ENCODE assay signal across 26 cellular contexts in the genomic region with DNA sequence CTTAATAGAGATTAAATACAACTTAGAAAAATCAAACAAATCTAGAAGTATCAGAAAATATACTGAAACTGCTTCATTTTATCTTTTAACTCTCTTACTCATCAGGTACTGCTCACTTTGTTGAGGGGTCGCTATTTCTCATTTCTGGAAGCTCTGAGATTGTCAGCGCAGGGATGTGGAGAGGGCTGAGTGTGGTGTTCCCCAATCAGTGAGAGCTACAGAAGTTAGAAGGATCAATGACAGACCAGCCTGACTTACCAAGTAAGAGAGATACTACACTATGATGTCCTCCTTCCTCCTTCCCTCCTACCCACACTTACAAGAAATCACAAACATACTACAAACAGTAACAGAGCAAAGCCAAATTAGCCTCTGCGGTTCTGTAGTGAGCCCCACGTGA. TPM values are rescaled to one million over a fixed set of nuclear protein-coding genes. Genes with fewer than 3 reads are reported as not detected.
DNase-seq lines count a peak whose midpoint lies in the region; ATAC-seq, FAIRE-seq and TF ChIP-seq lines count a peak whose summit lies in the region.
"Had no signal": no experiment of that assay in that cellular context is flagged by ENCODE, and none has a peak within 500 bp of the region (broad histone marks: within the 10 kb centered on the region; RNA-seq: fewer than 3 reads in every experiment).

No MANE protein-coding gene starts in this region.

- peak in 1 of 2 donors; percentile 36 for ATAC-seq in activated T-cell treated with anti-CD3 and anti-CD28 coated beads, Interleukin-2, amount 50 U/mL, for 72 hours (replicated peaks in 1 of 2)
- ATAC-seq in K562 = no peak
- ATAC-seq: A549, GM12878 had no signal

- no peak overlapping the region for H3K27ac ChIP-seq in K562 (ENCODE audit: extremely low read depth, low read depth, low read length)
- H3K27ac ChIP-seq: A549; BLaER1 treated with 17β-estradiol and CSF1 and Interleukin-3, amounts not matched to agents 10 nM and 100 nM had no signal

- POLR2A ChIA-PET in K562 (lab: Yijun Ruan, JAX) = no interaction called here

- H3K9me3 ChIP-seq in K562 (replicated peaks; ENCODE audit: control insufficient read depth, insufficient read depth, low read depth, low read length) = no peaks in the 10 kb centered on the region
- H3K9me3 ChIP-seq: A549, BE2C, HAP-1 had no signal

- CTCF ChIA-PET in K562 (lab: Yijun Ruan, JAX; ENCODE audit: low intra/inter-chr PET ratio) = no interaction called here
- CTCF ChIA-PET in activated naive CD4-positive, alpha-beta T cell treated with anti-CD3 and anti-CD28 coated beads, Interleukin-2, amount 10 ng/mL, durations not matched to agents 7 days and 5 days (lab: Charles Lee) = no interaction called here

- H3K27me3 Mint-ChIP-seq in activated T-cell treated with anti-CD3 and anti-CD28 coated beads, Interleukin-2, amount 50 U/mL, for 72 hours (ENCODE audit: low read depth) = no peaks in the 10 kb centered on the region
- no peaks in the 10 kb centered on the region for H3K27me3 Mint-ChIP-seq in progenitor cell of endocrine pancreas
- no peaks in the 10 kb centered on the region for H3K27me3 Mint-ChIP-seq in activated naive CD4-positive, alpha-beta T cell treated with anti-CD3 and anti-CD28 coated beads, Interleukin-2, amount 10 ng/mL, durations not matched to agents 7 days and 5 days
- H3K27me3 Mint-ChIP-seq: CD4-positive, alpha-beta T cell; CD8-positive, alpha-beta memory T cell had no signal

- no peaks in the 10 kb centered on the region for H3K4me1 ChIP-seq in K562 (replicated peaks in 1 of 2; ENCODE audit: control insufficient read depth in 2 of 2, insufficient read depth in 2 of 2, low read length in 2 of 2)
- H3K4me1 ChIP-seq: A549, BE2C had no signal

- peaks cover 7% of the 10 kb centered on the region for H3K4me1 Mint-ChIP-seq in activated T-cell treated with anti-CD3 and anti-CD28 coated beads, Interleukin-2, amount 50 U/mL, for 72 hours (ENCODE audit: low read depth)
- H3K4me1 Mint-ChIP-seq in progenitor cell of endocrine pancreas (ENCODE audit: low read depth) = peaks cover 5% of the 10 kb centered on the region
- peaks cover 13% of the 10 kb centered on the region for H3K4me1 Mint-ChIP-seq in activated naive CD4-positive, alpha-beta T cell treated with anti-CD3 and anti-CD28 coated beads, Interleukin-2, amount 10 ng/mL, durations not matched to agents 7 days and 5 days

- in situ Hi-C loops in K562 (cut with MboI) = no loop called here

- no peaks in the 10 kb centered on the region for H3K9me1 ChIP-seq in K562 (ENCODE audit: control insufficient read depth, insufficient read depth, low read length)

- H3K9ac ChIP-seq in K562 (ENCODE audit: insufficient read depth in 1 of 2, low read depth in 2 of 2, low read length in 2 of 2) = no peak overlapping the region
- H3K9ac ChIP-seq: BLaER1 treated with 17β-estradiol and CSF1 and Interleukin-3, amounts not matched to agents 10 nM and 100 nM had no signal

- no peak for TF ChIP-seq RAD21 in K562 (CRISPR knock-in tag; conservative IDR thresholded peaks at IDR 0.05 in 1 of 2, IDR thresholded peaks at IDR 0.05 in 1 of 2)

- peaks cover 9 to 33% of the 10 kb centered on the region in 2 donors for H3K36me3 Mint-ChIP-seq in activated T-cell treated with anti-CD3 and anti-CD28 coated beads, Interleukin-2, amount 50 U/mL, for 72 hours (ENCODE audit: insufficient read depth in 2 of 2)
- H3K36me3 Mint-ChIP-seq in progenitor cell of endocrine pancreas (ENCODE audit: insufficient read depth) = peaks cover 48% of the 10 kb centered on the region
- H3K36me3 Mint-ChIP-seq in activated naive CD4-positive, alpha-beta T cell treated with anti-CD3 and anti-CD28 coated beads, Interleukin-2, amount 10 ng/mL, durations not matched to agents 7 days and 5 days = peaks cover 44% of the 10 kb centered on the region

- no peak overlapping the region for H3K4me2 ChIP-seq in K562 (ENCODE audit: insufficient read depth, low read length)
- H3K4me2 ChIP-seq: A549; BLaER1 treated with 17β-estradiol and CSF1 and Interleukin-3, amounts not matched to agents 10 nM and 100 nM had no signal

- TF ChIP-seq POLR2A in K562 (conservative IDR thresholded peaks at IDR 0.05) = no peak

- no peak overlapping the region for H3K4me3 Mint-ChIP-seq in activated T-cell treated with anti-CD3 and anti-CD28 coated beads, Interleukin-2, amount 50 U/mL, for 72 hours
- no peak overlapping the region for H3K4me3 Mint-ChIP-seq in progenitor cell of endocrine pancreas (ENCODE audit: low read depth)
- H3K4me3 Mint-ChIP-seq in activated naive CD4-positive, alpha-beta T cell treated with anti-CD3 and anti-CD28 coated beads, Interleukin-2, amount 10 ng/mL, durations not matched to agents 7 days and 5 days = no peak overlapping the region
- H3K4me3 Mint-ChIP-seq: CD14-positive monocyte; CD4-positive, alpha-beta T cell; CD8-positive, alpha-beta memory T cell; HFFc6 had no signal

- no TSS peak for BruUV-seq in K562 (replicated peaks; lab: Mats Ljungman, UMichigan)

- DNase-seq in activated T-cell treated with anti-CD3 and anti-CD28 coated beads, Interleukin-2, amount 50 U/mL, for 72 hours = no peak
- DNase-seq in activated T-cell treated with anti-CD3 and anti-CD28 coated beads for 4 hours (no peak), K562 (ENCODE audit: extremely low read depth in 1 of 4, low spot score in 3 of 4) (no peak), progenitor cell of endocrine pancreas (ENCODE audit: low spot score, unreplicated experiment) (no peak), NCI-H2107 treated with DMSO at 0.1 percent for 48 hours (lab: John Stamatoyannopoulos, UW; ENCODE audit: unreplicated experiment) (no peak)
- no peak for DNase-seq in activated naive CD4-positive, alpha-beta T cell treated with anti-CD3 and anti-CD28 coated beads, Interleukin-2, amount 10 ng/mL, durations not matched to agents 7 days and 5 days
- DNase-seq: 8988T; ACHN; AML-193; BE2C; CD4-positive, alpha-beta T cell; CD8-positive, alpha-beta memory T cell; DMS 273 treated with DMSO at 0.1 percent for 48 hours; DMS79; EL; GDM1; GOT3; HFFc6 had no signal

- intact Hi-C loops in K562 (cut with micrococcal nuclease) = no loop called here

- no peak overlapping the region for H2AFZ ChIP-seq in K562 (ENCODE audit: low read depth, low read length)

- H3K27ac Mint-ChIP-seq in activated T-cell treated with anti-CD3 and anti-CD28 coated beads, Interleukin-2, amount 50 U/mL, for 72 hours = peak overlapping the region; percentile 30
- H3K27ac Mint-ChIP-seq in progenitor cell of endocrine pancreas = peak overlapping the region; percentile 73
- no peak overlapping the region for H3K27ac Mint-ChIP-seq in activated naive CD4-positive, alpha-beta T cell treated with anti-CD3 and anti-CD28 coated beads, Interleukin-2, amount 10 ng/mL, durations not matched to agents 7 days and 5 days
- H3K27ac Mint-ChIP-seq: CD14-positive monocyte; CD4-positive, alpha-beta T cell; HFFc6 had no signal

- H4K20me1 ChIP-seq in K562 (replicated peaks; ENCODE audit: control insufficient read depth, insufficient read depth, low read length) = no peaks in the 10 kb centered on the region
- H4K20me1 ChIP-seq: BLaER1 treated with 17β-estradiol and CSF1 and Interleukin-3, amounts not matched to agents 10 nM and 100 nM had no signal

- H3K79me2 ChIP-seq in K562 (ENCODE audit: control insufficient read depth, insufficient read depth, low read length) = peaks cover 7% of the 10 kb centered on the region; the same call in 2 of the 3 replicates

- peaks cover 0 to under 1% of the 10 kb centered on the region in 2 donors for H3K9me3 Mint-ChIP-seq in activated T-cell treated with anti-CD3 and anti-CD28 coated beads, Interleukin-2, amount 50 U/mL, for 72 hours
- H3K9me3 Mint-ChIP-seq in progenitor cell of endocrine pancreas (ENCODE audit: low read depth) = no peaks in the 10 kb centered on the region
- H3K9me3 Mint-ChIP-seq in activated naive CD4-positive, alpha-beta T cell treated with anti-CD3 and anti-CD28 coated beads, Interleukin-2, amount 10 ng/mL, durations not matched to agents 7 days and 5 days = no peaks in the 10 kb centered on the region
- H3K9me3 Mint-ChIP-seq: CD4-positive, alpha-beta T cell; CD8-positive, alpha-beta memory T cell; HFFc6 had no signal

- TF ChIP-seq CTCF in K562 (IDR thresholded peaks at IDR 0.05 in 2 of 3, conservative IDR thresholded peaks at IDR 0.05 in 1 of 3; ENCODE audit: insufficient read depth in 2 of 3, low read depth in 1 of 3, low read length in 3 of 3) (no peak), progenitor cell of endocrine pancreas (IDR thresholded peaks at IDR 0.05; ENCODE audit: unreplicated experiment) (no peak)

- TF ChIP-seq EP300 in K562 (IDR thresholded peaks at IDR 0.05; ENCODE audit: low read length) = no peak

- WGBS in K562 (ENCODE audit: insufficient coverage, low coverage, missing lambda C conversion rate) = 98% methylated on average over 4 of the region's 4 CpGs

- no peaks in the 10 kb centered on the region for H3K27me3 ChIP-seq in K562 (ENCODE audit: control insufficient read depth in 2 of 2, insufficient read depth in 2 of 2, low read length in 2 of 2)
- H3K27me3 ChIP-seq: BE2C; BLaER1 treated with 17β-estradiol and CSF1 and Interleukin-3, amounts not matched to agents 10 nM and 100 nM had no signal

- FAIRE-seq in K562 (lab: Jason Lieb, UNC) = peak; percentile 67
- FAIRE-seq: A549, D721Med, GM12878, GM19239, H54 had no signal

- no peak overlapping the region for H3K4me3 ChIP-seq in K562
- H3K4me3 ChIP-seq: A549; BLaER1 treated with 17β-estradiol and CSF1 and Interleukin-3, amounts not matched to agents 10 nM and 100 nM; GM12878; HAP-1 had no signal

- H3K36me3 ChIP-seq in K562 (ENCODE audit: control insufficient read depth, insufficient read depth, low read length) = peaks cover 79% of the 10 kb centered on the region

RNA-seq across cellular contexts. Expression of a gene that starts 8.1 kb away (rescaled TPM):
- 10 to 100 TPM; 18.4 to 19.9 TPM for total RNA-seq in activated T-cell treated with anti-CD3 and anti-CD28 coated beads, Interleukin-2, amount 50 U/mL, for 72 hours
- total RNA-seq in K562 (2011; cell fraction: chromatin; rRNA removed; ENCODE audit: low replicate concordance) = 10.9 and 53.2 TPM in 2 replicates
- total RNA-seq in K562 (2011; cell fraction: nucleolus; rRNA removed) = 8.4 and 12.0 TPM in 2 replicates
- total RNA-seq in K562 (2011; cell fraction: nucleoplasm; rRNA removed) = 24.1 and 29.8 TPM in 2 replicates
- total RNA-seq in K562 (2014; rRNA removed) = 18.6 and 21.1 TPM in 2 replicates
- total RNA-seq in K562 (2014; rRNA removed; fragmentation: Illumina TruSeq; extraction: Trizol) = 30.2 and 37.2 TPM in 2 replicates
- total RNA-seq in K562 (2015; rRNA removed; fragmentation: Illumina TruSeq; extraction: Trizol) = 22.7 and 27.0 TPM in 2 replicates
- total RNA-seq in K562 (2021) = 23.0 and 25.9 TPM in 2 replicates
- polyA plus RNA-seq in K562 (2011; rRNA removed) = 19.7 and 40.6 TPM in 2 replicates
- 5.4 and 9.8 TPM in 2 replicates for polyA plus RNA-seq in K562 (2011; cell fraction: cytosol; rRNA removed)
- 21.6 and 24.9 TPM in 2 replicates for polyA plus RNA-seq in K562 (2011; cell fraction: nucleus; rRNA removed)
- polyA plus RNA-seq in K562 (2012) = 12.7 and 16.6 TPM in 2 replicates
- polyA plus RNA-seq in K562 (2014; fragmentation: Illumina TruSeq; extraction: Trizol) = 23.6 and 24.3 TPM in 2 replicates
- 10 to 100 TPM; 10.5 to 13.5 TPM for polyA plus RNA-seq in K562 (2014; fragmentation: Nextera tagmentation; extraction: Ambion mirVana)
- 22.7 and 22.9 TPM in 2 replicates for polyA plus RNA-seq in K562 (2014; rRNA removed)
- polyA minus RNA-seq in K562 (2011; rRNA and poly(A)+ RNA removed) = 18.1 and 24.8 TPM in 2 replicates
- 6.3 and 7.8 TPM in 2 replicates for polyA minus RNA-seq in K562 (2011; cell fraction: cytosol; rRNA and poly(A)+ RNA removed)
- polyA minus RNA-seq in K562 (2011; cell fraction: nucleus; rRNA and poly(A)+ RNA removed) = 16.6 and 23.0 TPM in 2 replicates
- total RNA-seq in progenitor cell of endocrine pancreas = 27.8 and 34.9 TPM in 2 replicates

RNA-seq across cellular contexts. Expression of a gene that starts 56.0 kb away (rescaled TPM):
- total RNA-seq in activated T-cell treated with anti-CD3 and anti-CD28 coated beads, Interleukin-2, amount 50 U/mL, for 72 hours = 10 to 100 TPM; 45.0 to 51.0 TPM
- 9.8 and 24.7 TPM in 2 replicates for total RNA-seq in K562 (2011; cell fraction: chromatin; rRNA removed; ENCODE audit: low replicate concordance)
- total RNA-seq in K562 (2011; cell fraction: nucleolus; rRNA removed) = 15.3 and 20.7 TPM in 2 replicates
- 18.0 and 23.6 TPM in 2 replicates for total RNA-seq in K562 (2011; cell fraction: nucleoplasm; rRNA removed)
- total RNA-seq in K562 (2014; rRNA removed) (64.3 and 65.9 TPM in 2 replicates), K562 (2014; rRNA removed; fragmentation: Illumina TruSeq; extraction: Trizol) (59.5 and 66.0 TPM in 2 replicates), K562 (2015; rRNA removed; fragmentation: Illumina TruSeq; extraction: Trizol) (54.3 and 56.3 TPM in 2 replicates), K562 (2021) (61.1 and 68.3 TPM in 2 replicates), progenitor cell of endocrine pancreas (68.1 and 73.1 TPM in 2 replicates)
- polyA plus RNA-seq in K562 (2011; rRNA removed) (26.2 and 60.2 TPM in 2 replicates), K562 (2014; fragmentation: Illumina TruSeq; extraction: Trizol) (42.8 and 50.0 TPM in 2 replicates), K562 (2014; fragmentation: Nextera tagmentation; extraction: Ambion mirVana) (10 to 100 TPM in 1 of 2 experiments, 1 to 10 TPM in 1; 9.7 to 11.8 TPM), K562 (2014; rRNA removed) (56.1 and 70.0 TPM in 2 replicates)
- 9.6 and 13.5 TPM in 2 replicates for polyA plus RNA-seq in K562 (2011; cell fraction: cytosol; rRNA removed)
- 8.6 and 9.7 TPM in 2 replicates for polyA plus RNA-seq in K562 (2011; cell fraction: nucleus; rRNA removed)
- polyA plus RNA-seq in K562 (2012) = 22.0 and 36.8 TPM in 2 replicates
- 45.2 and 53.2 TPM in 2 replicates for polyA minus RNA-seq in K562 (2011; rRNA and poly(A)+ RNA removed)
- 10.6 and 24.8 TPM in 2 replicates for polyA minus RNA-seq in K562 (2011; cell fraction: cytosol; rRNA and poly(A)+ RNA removed)
- polyA minus RNA-seq in K562 (2011; cell fraction: nucleus; rRNA and poly(A)+ RNA removed) = 35.1 and 41.5 TPM in 2 replicates
